In genomic region chr9:33102551-33103210, GRCh38 we compare ENCODE assay signal across 19 cellular contexts. TPM values are rescaled to one million over a fixed set of nuclear protein-coding genes. Genes with fewer than 3 reads are reported as not detected.
A peak's percentile ranks its signal among the peaks of the same experiment; 100 is the strongest.
DNase-seq lines count a peak whose midpoint lies in the region; ATAC-seq and TF ChIP-seq lines count a peak whose summit lies in the region.
"Had no signal": no experiment of that assay in that cellular context is flagged by ENCODE, and none has a peak within 500 bp of the region (broad histone marks: within the 10 kb centered on the region; RNA-seq: fewer than 3 reads in every experiment).

No MANE protein-coding gene starts in this region.

- H3K4me1 Mint-ChIP-seq in HFFc6 (ENCODE audit: low read depth) (peaks cover 60% of the 10 kb centered on the region), mesothelial cell of epicardium (peaks cover 35% of the 10 kb centered on the region)
- H3K4me1 Mint-ChIP-seq in central memory CD8-positive, alpha-beta T cell, result no peaks in the 10 kb centered on the region
- H3K4me1 Mint-ChIP-seq in stimulated activated effector memory CD8-positive, alpha-beta T cell treated with anti-CD3 and anti-CD28 coated beads, Interleukin-12 subunit alpha, Interleukin-12 subunit beta, amount 100 ng/mL, for 72 hours, result peaks cover 11% of the 10 kb centered on the region
- peaks cover 2% of the 10 kb centered on the region for H3K4me1 Mint-ChIP-seq in T-helper 2 cell treated with Interferon-gamma antibody and Interleukin-4, amounts not matched to agents 5 μg/mL and 100 μg/mL, for 36 hours (ENCODE audit: low read depth)
- H3K4me1 Mint-ChIP-seq: activated CD4-positive, alpha-beta T cell treated with anti-CD3 and anti-CD28 coated beads, Interleukin-2, amount 10 ng/mL, durations not matched to agents 7 days and 5 days had no signal

- no peak for TF ChIP-seq CTCF in HFFc6 (IDR thresholded peaks at IDR 0.05)
- no peak for TF ChIP-seq CTCF in mesothelial cell of epicardium (IDR thresholded peaks at IDR 0.05; ENCODE audit: unreplicated experiment)

- no peak overlapping the region for H3K4me3 Mint-ChIP-seq in HFFc6
- H3K4me3 Mint-ChIP-seq in central memory CD8-positive, alpha-beta T cell, result no peak overlapping the region
- no peak overlapping the region for H3K4me3 Mint-ChIP-seq in mesothelial cell of epicardium
- H3K4me3 Mint-ChIP-seq in stimulated activated effector memory CD8-positive, alpha-beta T cell treated with anti-CD3 and anti-CD28 coated beads, Interleukin-12 subunit alpha, Interleukin-12 subunit beta, amount 100 ng/mL, for 72 hours, result no peak overlapping the region
- no peak overlapping the region for H3K4me3 Mint-ChIP-seq in T-helper 2 cell treated with Interferon-gamma antibody and Interleukin-4, amounts not matched to agents 5 μg/mL and 100 μg/mL, for 36 hours
- H3K4me3 Mint-ChIP-seq: activated CD4-positive, alpha-beta T cell treated with anti-CD3 and anti-CD28 coated beads, Interleukin-2, amount 10 ng/mL, durations not matched to agents 7 days and 5 days; activated naive CD8-positive, alpha-beta T cell treated with anti-CD3 and anti-CD28 coated beads, Interleukin-2, amount 50 U/mL, for 24 hours; activated T-cell treated with anti-CD3 and anti-CD28 coated beads, Interleukin-2, amount 50 U/mL, for 4 hours; IgD-negative memory B cell; stimulated activated naive CD8-positive, alpha-beta T cell treated with anti-CD3 and anti-CD28 coated beads, Interleukin-15, Interleukin-2, amounts not matched to agents 100 ng/mL and 50 ng/mL, for 24 hours had no signal

- DNase-seq in HFFc6 (no peak), mesothelial cell of epicardium (ENCODE audit: low spot score in 2 of 2, unreplicated experiment in 2 of 2) (no peak), GDM1 (lab: John Stamatoyannopoulos, UW) (no peak), DMS53 (lab: John Stamatoyannopoulos, UW) (no peak)
- no peak for DNase-seq in central memory CD8-positive, alpha-beta T cell (ENCODE audit: low spot score in 2 of 2)
- DNase-seq in stimulated activated effector memory CD8-positive, alpha-beta T cell treated with anti-CD3 and anti-CD28 coated beads, Interleukin-12 subunit alpha, Interleukin-12 subunit beta, amount 100 ng/mL, for 72 hours (ENCODE audit: low spot score in 2 of 2), result no peak
- no peak for DNase-seq in T-helper 2 cell treated with Interferon-gamma antibody and Interleukin-4, amounts not matched to agents 5 μg/mL and 100 μg/mL, for 36 hours (ENCODE audit: low spot score)
- DNase-seq: activated CD4-positive, alpha-beta T cell treated with anti-CD3 and anti-CD28 coated beads, Interleukin-2, amount 10 ng/mL, durations not matched to agents 7 days and 5 days; activated naive CD8-positive, alpha-beta T cell treated with anti-CD3 and anti-CD28 coated beads, Interleukin-2, amount 50 U/mL, for 24 hours; activated T-cell treated with anti-CD3 and anti-CD28 coated beads, Interleukin-2, amount 50 U/mL, for 4 hours; body of pancreas; lower lobe of right lung; NCI-H1930; NCI-H2227 treated with DMSO at 0.1 percent for 48 hours; Peyer's patch; SW 1271 had no signal

- peak overlapping the region; percentile 85 for H3K27ac Mint-ChIP-seq in HFFc6
- peak overlapping the region; percentile 78 for H3K27ac Mint-ChIP-seq in central memory CD8-positive, alpha-beta T cell (ENCODE audit: low read depth)
- H3K27ac Mint-ChIP-seq in mesothelial cell of epicardium, result peak overlapping the region; percentile 66
- H3K27ac Mint-ChIP-seq in stimulated activated effector memory CD8-positive, alpha-beta T cell treated with anti-CD3 and anti-CD28 coated beads, Interleukin-12 subunit alpha, Interleukin-12 subunit beta, amount 100 ng/mL, for 72 hours, result peak overlapping the region; percentile 57
- H3K27ac Mint-ChIP-seq in T-helper 2 cell treated with Interferon-gamma antibody and Interleukin-4, amounts not matched to agents 5 μg/mL and 100 μg/mL, for 36 hours, result no peak overlapping the region
- H3K27ac Mint-ChIP-seq: activated naive CD8-positive, alpha-beta T cell treated with anti-CD3 and anti-CD28 coated beads, Interleukin-2, amount 50 U/mL, for 24 hours; stimulated activated naive CD8-positive, alpha-beta T cell treated with anti-CD3 and anti-CD28 coated beads, Interleukin-15, Interleukin-2, amounts not matched to agents 100 ng/mL and 50 ng/mL, for 24 hours had no signal

- H3K27me3 Mint-ChIP-seq in HFFc6 (ENCODE audit: insufficient read depth), result no peaks in the 10 kb centered on the region
- no peaks in the 10 kb centered on the region for H3K27me3 Mint-ChIP-seq in central memory CD8-positive, alpha-beta T cell
- H3K27me3 Mint-ChIP-seq in mesothelial cell of epicardium (ENCODE audit: low read depth), result no peaks in the 10 kb centered on the region
- H3K27me3 Mint-ChIP-seq in T-helper 2 cell treated with Interferon-gamma antibody and Interleukin-4, amounts not matched to agents 5 μg/mL and 100 μg/mL, for 36 hours (ENCODE audit: low read depth), result no peaks in the 10 kb centered on the region
- H3K27me3 Mint-ChIP-seq: activated CD4-positive, alpha-beta T cell treated with anti-CD3 and anti-CD28 coated beads, Interleukin-2, amount 10 ng/mL, durations not matched to agents 7 days and 5 days; activated naive CD8-positive, alpha-beta T cell treated with anti-CD3 and anti-CD28 coated beads, Interleukin-2, amount 50 U/mL, for 24 hours; IgD-negative memory B cell; stimulated activated naive CD8-positive, alpha-beta T cell treated with anti-CD3 and anti-CD28 coated beads, Interleukin-15, Interleukin-2, amounts not matched to agents 100 ng/mL and 50 ng/mL, for 24 hours had no signal

- H3K36me3 Mint-ChIP-seq in HFFc6 (ENCODE audit: low read depth), result peaks cover 4% of the 10 kb centered on the region; the same call in 1 of the 2 replicates
- H3K36me3 Mint-ChIP-seq in central memory CD8-positive, alpha-beta T cell (ENCODE audit: insufficient read depth), result peaks cover 2% of the 10 kb centered on the region
- no peaks in the 10 kb centered on the region for H3K36me3 Mint-ChIP-seq in mesothelial cell of epicardium
- H3K36me3 Mint-ChIP-seq in stimulated activated effector memory CD8-positive, alpha-beta T cell treated with anti-CD3 and anti-CD28 coated beads, Interleukin-12 subunit alpha, Interleukin-12 subunit beta, amount 100 ng/mL, for 72 hours, result peaks cover 20% of the 10 kb centered on the region
- no peaks in the 10 kb centered on the region for H3K36me3 Mint-ChIP-seq in T-helper 2 cell treated with Interferon-gamma antibody and Interleukin-4, amounts not matched to agents 5 μg/mL and 100 μg/mL, for 36 hours (ENCODE audit: low read depth)
- H3K36me3 Mint-ChIP-seq: IgD-negative memory B cell had no signal

- no peak for ATAC-seq in central memory CD8-positive, alpha-beta T cell (replicated peaks; ENCODE audit: extremely low read depth, poor library complexity, severe bottlenecking)
- ATAC-seq in stimulated activated effector memory CD8-positive, alpha-beta T cell treated with anti-CD3 and anti-CD28 coated beads, Interleukin-12 subunit alpha, Interleukin-12 subunit beta, amount 100 ng/mL, for 72 hours, result no peak
- no peak for ATAC-seq in GM21529 (IDR thresholded peaks at IDR 0.05; ENCODE audit: unreplicated experiment)
- ATAC-seq: activated naive CD8-positive, alpha-beta T cell treated with anti-CD3 and anti-CD28 coated beads, Interleukin-2, amount 50 U/mL, for 24 hours; activated T-cell treated with anti-CD3 and anti-CD28 coated beads, Interleukin-2, amount 50 U/mL, for 4 hours; body of pancreas; lower lobe of right lung had no signal

- H3K9me3 Mint-ChIP-seq in HFFc6, result no peaks in the 10 kb centered on the region; the same call in 1 of the 2 replicates
- no peaks in the 10 kb centered on the region for H3K9me3 Mint-ChIP-seq in central memory CD8-positive, alpha-beta T cell
- no peaks in the 10 kb centered on the region for H3K9me3 Mint-ChIP-seq in mesothelial cell of epicardium
- H3K9me3 Mint-ChIP-seq in stimulated activated effector memory CD8-positive, alpha-beta T cell treated with anti-CD3 and anti-CD28 coated beads, Interleukin-12 subunit alpha, Interleukin-12 subunit beta, amount 100 ng/mL, for 72 hours, result no peaks in the 10 kb centered on the region
- H3K9me3 Mint-ChIP-seq in T-helper 2 cell treated with Interferon-gamma antibody and Interleukin-4, amounts not matched to agents 5 μg/mL and 100 μg/mL, for 36 hours, result no peaks in the 10 kb centered on the region
- H3K9me3 Mint-ChIP-seq: activated CD4-positive, alpha-beta T cell treated with anti-CD3 and anti-CD28 coated beads, Interleukin-2, amount 10 ng/mL, durations not matched to agents 7 days and 5 days; activated naive CD8-positive, alpha-beta T cell treated with anti-CD3 and anti-CD28 coated beads, Interleukin-2, amount 50 U/mL, for 24 hours; activated T-cell treated with anti-CD3 and anti-CD28 coated beads, Interleukin-2, amount 50 U/mL, for 4 hours; stimulated activated naive CD8-positive, alpha-beta T cell treated with anti-CD3 and anti-CD28 coated beads, Interleukin-15, Interleukin-2, amounts not matched to agents 100 ng/mL and 50 ng/mL, for 24 hours had no signal

RNA-seq across cellular contexts. Expression of gene SMU1, which starts 26.2 kb away (rescaled TPM):
- total RNA-seq in HFFc6 (2021; fragmentation: NEBNext Ultra II Directional; extraction: Animal tissue kit (Norgen Biotek cat#: 25700)), result 10 to 100 TPM; 20.3 to 22.1 (median 21.6) TPM
- total RNA-seq in mesothelial cell of epicardium, result 24.3 to 24.5 TPM (median 24.4 TPM) in 3 replicates
